In the genomic region with DNA sequence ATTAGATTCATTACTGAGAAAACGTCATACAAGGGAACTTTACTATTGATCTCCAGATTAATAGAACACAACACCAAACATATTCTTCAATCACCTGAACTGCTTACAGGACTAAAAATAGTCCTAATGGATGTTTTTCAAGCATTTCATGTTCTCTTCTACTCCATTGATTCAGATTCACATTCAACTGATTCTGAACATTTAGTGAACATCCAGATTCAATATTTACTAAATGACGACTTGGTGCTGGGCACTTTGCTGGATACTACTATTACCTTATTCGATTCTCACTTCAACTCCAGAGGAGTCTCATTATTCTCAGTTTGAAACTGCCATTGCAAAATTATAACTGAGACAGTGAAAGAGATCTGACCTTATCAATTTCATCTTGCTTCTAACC, we compare ENCODE assay signal across 23 cellular contexts.
"Had no signal": no experiment of that assay in that cellular context is flagged by ENCODE, and none has a peak within 500 bp of the region (broad histone marks: within the 10 kb centered on the region; RNA-seq: fewer than 3 reads in every experiment).

No MANE protein-coding gene starts in this region.

- H3K36me3 ChIP-seq: esophagus squamous epithelium, heart right ventricle, lower lobe of right lung, prostate gland, right atrium auricular region, stomach, thyroid gland had no signal

- ATAC-seq: heart right ventricle; left ventricle myocardium superior; lower lobe of right lung; natural killer cell; sciatic nerve; stimulated activated effector memory CD8-positive, alpha-beta T cell treated with anti-CD3 and anti-CD28 coated beads, Interleukin-12 subunit alpha, Interleukin-12 subunit beta, amount 100 ng/mL, for 72 hours had no signal

- H3K4me3 ChIP-seq: esophagus squamous epithelium, heart right ventricle, lower lobe of right lung, prostate gland, right atrium auricular region, stomach, thyroid gland had no signal

- H3K27ac ChIP-seq: esophagus squamous epithelium, heart right ventricle, lower lobe of right lung, prostate gland, right atrium auricular region, stomach, thyroid gland had no signal

- FAIRE-seq: colon, endothelial cell of umbilical vein had no signal

- H3K27ac Mint-ChIP-seq: natural killer cell; stimulated activated effector memory CD8-positive, alpha-beta T cell treated with anti-CD3 and anti-CD28 coated beads, Interleukin-12 subunit alpha, Interleukin-12 subunit beta, amount 100 ng/mL, for 72 hours had no signal

- H3K4me1 Mint-ChIP-seq: natural killer cell; stimulated activated effector memory CD8-positive, alpha-beta T cell treated with anti-CD3 and anti-CD28 coated beads, Interleukin-12 subunit alpha, Interleukin-12 subunit beta, amount 100 ng/mL, for 72 hours had no signal

- H3K27me3 ChIP-seq: esophagus squamous epithelium, heart right ventricle, right atrium auricular region, stomach, thyroid gland had no signal

- H3K9me3 ChIP-seq: esophagus squamous epithelium, heart right ventricle, lower lobe of right lung, prostate gland, right atrium auricular region, thyroid gland had no signal

- H3K36me3 Mint-ChIP-seq: natural killer cell; stimulated activated effector memory CD8-positive, alpha-beta T cell treated with anti-CD3 and anti-CD28 coated beads, Interleukin-12 subunit alpha, Interleukin-12 subunit beta, amount 100 ng/mL, for 72 hours had no signal

- DNase-seq: effector CD8-positive, alpha-beta T cell; esophagus squamous epithelium; foreskin melanocyte; glutamatergic neuron; heart right ventricle; hippocampal formation; islet precursor cell; left ventricle myocardium superior; lower lobe of right lung; natural killer cell; occipital lobe; stimulated activated CD4-positive, alpha-beta T cell treated with anti-CD3 and anti-CD28 coated beads, Interleukin-2, amount 100 ng/mL, for 24 hours; stimulated activated CD4-positive, alpha-beta T cell treated with anti-CD3 and anti-CD28 coated beads, Interleukin-4, amount 100 ng/mL, for 24 hours; stimulated activated naive CD4-positive, alpha-beta T cell treated with Interleukin-2 at 50 U/mL for 16 hours; stomach; thyroid gland; trophoblast cell had no signal

- H3K9me3 Mint-ChIP-seq: natural killer cell; stimulated activated effector memory CD8-positive, alpha-beta T cell treated with anti-CD3 and anti-CD28 coated beads, Interleukin-12 subunit alpha, Interleukin-12 subunit beta, amount 100 ng/mL, for 72 hours had no signal

- H3K4me3 Mint-ChIP-seq: natural killer cell; stimulated activated effector memory CD8-positive, alpha-beta T cell treated with anti-CD3 and anti-CD28 coated beads, Interleukin-12 subunit alpha, Interleukin-12 subunit beta, amount 100 ng/mL, for 72 hours had no signal

- H3K4me1 ChIP-seq: esophagus squamous epithelium, lower lobe of right lung, prostate gland, right atrium auricular region, thyroid gland had no signal
